33 cellular contexts compared by ENCODE assay signal in genomic region chr1:16054598-16055540, GRCh38. TPM values are rescaled to one million over a fixed set of nuclear protein-coding genes. Genes with fewer than 3 reads are reported as not detected.
"Had no signal": no experiment of that assay in that cellular context is flagged by ENCODE, and none has a peak within 500 bp of the region (broad histone marks: within the 10 kb centered on the region; RNA-seq: fewer than 3 reads in every experiment).

No MANE protein-coding gene starts in this region.

- H3K4me1 ChIP-seq: ascending aorta, colonic mucosa, SJCRH30 had no signal

- H3K4me3 Mint-ChIP-seq: activated CD4-positive, alpha-beta T cell treated with anti-CD3 and anti-CD28 coated beads, Interleukin-2, amount 10 ng/mL, durations not matched to agents 24 days and 14 days; activated CD8-positive, alpha-beta memory T cell treated with anti-CD3 and anti-CD28 coated beads, Interleukin-2, amount 10 ng/mL, durations not matched to agents 7 days and 5 days; activated naive CD8-positive, alpha-beta T cell treated with anti-CD3 and anti-CD28 coated beads, Interleukin-2, amount 10 ng/mL, durations not matched to agents 7 days and 5 days; activated T-cell treated with anti-CD3 and anti-CD28 coated beads, Interleukin-2, amount 50 U/mL, for 72 hours; activated T-helper 17 cell treated with anti-CD3 and anti-CD28 coated beads, Interleukin-2, amount 50 U/mL, for 72 hours; central memory CD8-positive, alpha-beta T cell had no signal

- H3K9me3 Mint-ChIP-seq: activated CD4-positive, alpha-beta T cell treated with anti-CD3 and anti-CD28 coated beads, Interleukin-2, amount 10 ng/mL, durations not matched to agents 24 days and 14 days; activated naive CD8-positive, alpha-beta T cell treated with anti-CD3 and anti-CD28 coated beads, Interleukin-2, amount 10 ng/mL, durations not matched to agents 7 days and 5 days; activated T-cell treated with anti-CD3 and anti-CD28 coated beads, Interleukin-2, amount 50 U/mL, for 72 hours; activated T-helper 17 cell treated with anti-CD3 and anti-CD28 coated beads, Interleukin-2, amount 50 U/mL, for 72 hours; central memory CD8-positive, alpha-beta T cell had no signal

- H3K4me3 ChIP-seq: ascending aorta, cardiac muscle cell, colonic mucosa, SJCRH30, SK-N-MC had no signal

- H3K9me3 ChIP-seq: ascending aorta, colonic mucosa, SJCRH30 had no signal

- DNase-seq: activated CD4-positive, alpha-beta T cell treated with anti-CD3 and anti-CD28 coated beads, Interleukin-2, amount 10 ng/mL, durations not matched to agents 24 days and 14 days; activated CD4-positive, alpha-beta T cell treated with anti-CD3 and anti-CD28 coated beads, Interleukin-2, amount 50 U/mL, for 4 hours; activated CD8-positive, alpha-beta memory T cell treated with anti-CD3 and anti-CD28 coated beads for 24 hours; activated CD8-positive, alpha-beta memory T cell treated with anti-CD3 and anti-CD28 coated beads, Interleukin-2, amount 10 ng/mL, durations not matched to agents 7 days and 5 days; activated CD8-positive, alpha-beta memory T cell treated with anti-CD3 and anti-CD28 coated beads, Interleukin-2, amount 50 U/mL, for 48 hours; activated effector memory CD4-positive, alpha-beta T cell treated with anti-CD3 and anti-CD28 coated beads, Interleukin-2, amount 50 U/mL, for 16 hours; activated naive CD4-positive, alpha-beta T cell; activated naive CD4-positive, alpha-beta T cell treated with anti-CD3 and anti-CD28 coated beads, Interleukin-2, amount 50 U/mL, for 16 hours; activated naive CD8-positive, alpha-beta T cell treated with anti-CD3 and anti-CD28 coated beads, Interleukin-2, amount 10 ng/mL, durations not matched to agents 7 days and 5 days; activated T-cell treated with anti-CD3 and anti-CD28 coated beads, Interleukin-2, amount 50 U/mL, for 72 hours; colonic mucosa; NCI-H1436 treated with DMSO at 0.1 percent for 48 hours; NCI-H1694 treated with DMSO at 0.1 percent for 48 hours; NCI-H2029; NCI-H345; NCI-H524 treated with DMSO at 0.1 percent for 48 hours; NK-92 treated with Interleukin-12 subunit alpha and Interleukin-12 subunit beta, amount 100 ng/mL, for 24 hours; SHP77; SJCRH30; T1000; WERI-Rb-1 had no signal

- H3K27me3 ChIP-seq: ascending aorta, cardiac muscle cell, colonic mucosa had no signal

- H3K27ac ChIP-seq: ascending aorta, cardiac muscle cell, colonic mucosa, SJCRH30, SK-N-MC, WERI-Rb-1 had no signal

- H3K36me3 Mint-ChIP-seq: activated CD8-positive, alpha-beta memory T cell treated with anti-CD3 and anti-CD28 coated beads, Interleukin-2, amount 10 ng/mL, durations not matched to agents 7 days and 5 days; activated naive CD8-positive, alpha-beta T cell treated with anti-CD3 and anti-CD28 coated beads, Interleukin-2, amount 10 ng/mL, durations not matched to agents 7 days and 5 days had no signal

- H3K36me3 ChIP-seq: ascending aorta, cardiac muscle cell, colonic mucosa, SJCRH30, WERI-Rb-1 had no signal

- H3K27ac Mint-ChIP-seq: activated CD4-positive, alpha-beta T cell treated with anti-CD3 and anti-CD28 coated beads, Interleukin-2, amount 10 ng/mL, durations not matched to agents 24 days and 14 days; activated CD8-positive, alpha-beta memory T cell treated with anti-CD3 and anti-CD28 coated beads, Interleukin-2, amount 10 ng/mL, durations not matched to agents 7 days and 5 days; activated T-cell treated with anti-CD3 and anti-CD28 coated beads, Interleukin-2, amount 50 U/mL, for 72 hours; activated T-helper 17 cell treated with anti-CD3 and anti-CD28 coated beads, Interleukin-2, amount 50 U/mL, for 72 hours had no signal

- H3K4me1 Mint-ChIP-seq: activated T-helper 17 cell treated with anti-CD3 and anti-CD28 coated beads, Interleukin-2, amount 50 U/mL, for 72 hours had no signal

RNA-seq across cellular contexts. Expression of gene CLCNKB, which starts 11.3 kb away (rescaled TPM):
- total RNA-seq: activated CD4-positive, alpha-beta T cell treated with anti-CD3 and anti-CD28 coated beads, Interleukin-2, amount 10 ng/mL, durations not matched to agents 24 days and 14 days; activated CD8-positive, alpha-beta memory T cell treated with anti-CD3 and anti-CD28 coated beads, Interleukin-2, amount 10 ng/mL, durations not matched to agents 7 days and 5 days; activated naive CD8-positive, alpha-beta T cell treated with anti-CD3 and anti-CD28 coated beads, Interleukin-2, amount 10 ng/mL, durations not matched to agents 7 days and 5 days; activated T-cell treated with anti-CD3 and anti-CD28 coated beads, Interleukin-2, amount 50 U/mL, for 72 hours; ascending aorta; MCF 10A; OCI-LY7; SJCRH30; T-helper 1 cell treated with Interleukin-12 subunit alpha and Interleukin-12 subunit beta and Interleukin-4 antibody, amounts not matched to agents 30 ng/mL and 1 ng/mL, for 36 hours; T-helper 2 cell treated with Interferon-gamma antibody and Interleukin-4, amounts not matched to agents 100 ng/mL and 5 ng/mL, for 36 hours had no signal

RNA-seq across cellular contexts. Expression of gene FAM131C, which starts 18.6 kb away (rescaled TPM):
- total RNA-seq: MCF 10A, OCI-LY7, SJCRH30 had no signal

RNA-seq across cellular contexts. Expression of gene CLCNKA, which starts 33.0 kb away (rescaled TPM):
- total RNA-seq: activated CD4-positive, alpha-beta T cell treated with anti-CD3 and anti-CD28 coated beads, Interleukin-2, amount 10 ng/mL, durations not matched to agents 24 days and 14 days; activated CD8-positive, alpha-beta memory T cell treated with anti-CD3 and anti-CD28 coated beads, Interleukin-2, amount 10 ng/mL, durations not matched to agents 7 days and 5 days; activated naive CD8-positive, alpha-beta T cell treated with anti-CD3 and anti-CD28 coated beads, Interleukin-2, amount 10 ng/mL, durations not matched to agents 7 days and 5 days; activated T-cell treated with anti-CD3 and anti-CD28 coated beads, Interleukin-2, amount 50 U/mL, for 72 hours; ascending aorta; MCF 10A; NCI-H460; OCI-LY7; T-helper 1 cell treated with Interleukin-12 subunit alpha and Interleukin-12 subunit beta and Interleukin-4 antibody, amounts not matched to agents 30 ng/mL and 1 ng/mL, for 36 hours; T-helper 2 cell treated with Interferon-gamma antibody and Interleukin-4, amounts not matched to agents 100 ng/mL and 5 ng/mL, for 36 hours had no signal

RNA-seq across cellular contexts. Expression of gene HSPB7, which starts 37.0 kb away (rescaled TPM):
- total RNA-seq: activated CD4-positive, alpha-beta T cell treated with anti-CD3 and anti-CD28 coated beads, Interleukin-2, amount 10 ng/mL, durations not matched to agents 24 days and 14 days; activated CD8-positive, alpha-beta memory T cell treated with anti-CD3 and anti-CD28 coated beads, Interleukin-2, amount 10 ng/mL, durations not matched to agents 7 days and 5 days; activated naive CD8-positive, alpha-beta T cell treated with anti-CD3 and anti-CD28 coated beads, Interleukin-2, amount 10 ng/mL, durations not matched to agents 7 days and 5 days; activated T-cell treated with anti-CD3 and anti-CD28 coated beads, Interleukin-2, amount 50 U/mL, for 72 hours; activated T-helper 17 cell treated with anti-CD3 and anti-CD28 coated beads, Interleukin-2, amount 50 U/mL, for 72 hours; MCF 10A; NCI-H460; OCI-LY7; T-helper 1 cell treated with Interleukin-12 subunit alpha and Interleukin-12 subunit beta and Interleukin-4 antibody, amounts not matched to agents 30 ng/mL and 1 ng/mL, for 36 hours; T-helper 2 cell treated with Interferon-gamma antibody and Interleukin-4, amounts not matched to agents 100 ng/mL and 5 ng/mL, for 36 hours had no signal

RNA-seq across cellular contexts. Expression of gene SRARP, which starts 50.8 kb away (rescaled TPM):
- total RNA-seq: activated CD4-positive, alpha-beta T cell treated with anti-CD3 and anti-CD28 coated beads, Interleukin-2, amount 10 ng/mL, durations not matched to agents 24 days and 14 days; activated CD8-positive, alpha-beta memory T cell treated with anti-CD3 and anti-CD28 coated beads, Interleukin-2, amount 10 ng/mL, durations not matched to agents 7 days and 5 days; activated naive CD8-positive, alpha-beta T cell treated with anti-CD3 and anti-CD28 coated beads, Interleukin-2, amount 10 ng/mL, durations not matched to agents 7 days and 5 days; activated T-cell treated with anti-CD3 and anti-CD28 coated beads, Interleukin-2, amount 50 U/mL, for 72 hours; activated T-helper 17 cell treated with anti-CD3 and anti-CD28 coated beads, Interleukin-2, amount 50 U/mL, for 72 hours; ascending aorta; chondrocyte; colonic mucosa; MCF 10A; NCI-H460; OCI-LY7; SJCRH30; T-helper 1 cell treated with Interleukin-12 subunit alpha and Interleukin-12 subunit beta and Interleukin-4 antibody, amounts not matched to agents 30 ng/mL and 1 ng/mL, for 36 hours; T-helper 2 cell treated with Interferon-gamma antibody and Interleukin-4, amounts not matched to agents 100 ng/mL and 5 ng/mL, for 36 hours had no signal
- polyA plus RNA-seq: adipose tissue, cardiac muscle cell had no signal
